Comparison of ENCODE assay signal across 34 cellular contexts in the genomic region with DNA sequence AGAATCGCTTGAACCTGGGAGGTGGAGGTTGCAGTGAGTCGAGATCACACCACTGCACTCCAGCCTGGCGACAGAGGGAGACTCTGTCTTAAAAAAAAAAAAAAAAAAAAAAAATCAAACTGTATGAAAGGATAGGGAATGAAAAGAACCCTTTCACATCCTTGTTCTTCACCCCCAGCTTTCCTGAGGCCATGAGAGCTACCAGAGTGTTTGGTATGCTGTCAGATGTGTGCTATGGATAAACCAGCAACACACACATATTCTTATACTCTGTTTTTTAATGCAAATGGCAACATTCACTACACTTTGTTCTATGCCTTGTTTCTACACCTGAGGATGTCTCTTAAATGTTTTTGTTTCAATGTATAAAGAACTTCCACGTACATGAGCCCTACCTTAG.
"Had no signal": no experiment of that assay in that cellular context is flagged by ENCODE, and none has a peak within 500 bp of the region (broad histone marks: within the 10 kb centered on the region; RNA-seq: fewer than 3 reads in every experiment).

No MANE protein-coding gene starts in this region.

- H3K4me3 Mint-ChIP-seq: activated B cell treated with CpG ODN at 0.5 μM for 24 hours; activated CD4-positive, alpha-beta memory T cell treated with anti-CD3 and anti-CD28 coated beads for 36 hours; activated CD4-positive, alpha-beta T cell treated with anti-CD3 and anti-CD28 coated beads, Interleukin-2, amount 10 ng/mL, durations not matched to agents 24 days and 14 days; activated CD8-positive, alpha-beta T cell treated with anti-CD3 and anti-CD28 coated beads for 36 hours; activated naive CD4-positive, alpha-beta T cell treated with anti-CD3 and anti-CD28 coated beads for 36 hours; activated naive CD8-positive, alpha-beta T cell treated with anti-CD3 and anti-CD28 coated beads for 36 hours; activated T-cell treated with anti-CD3 and anti-CD28 coated beads, Interleukin-2, amount 50 U/mL, for 4 hours; activated T-cell treated with anti-CD3 and anti-CD28 coated beads, Interleukin-2, amount 50 U/mL, for 72 hours; activated T-helper 1 cell treated with anti-CD3 and anti-CD28 coated beads, Interleukin-12 subunit alpha, Interleukin-12 subunit beta, Interleukin-2, Interleukin-4 antibody, amounts not matched to agents 30 ng/mL and 10 ng/mL and 1 ng/mL, durations not matched to agents 14 hours and 24 hours and 36 hours; activated T-helper 17 cell treated with anti-CD3 and anti-CD28 coated beads, Interleukin-2, amount 50 U/mL, for 72 hours; T-helper 1 cell treated with Interleukin-12 subunit alpha and Interleukin-12 subunit beta and Interleukin-4 antibody, amounts not matched to agents 30 μg/mL and 1 μg/mL, for 36 hours; T-helper 2 cell treated with Interferon-gamma antibody and Interleukin-4, amounts not matched to agents 5 μg/mL and 100 μg/mL, for 36 hours had no signal

- H3K9me3 ChIP-seq: adrenal gland, body of pancreas, breast epithelium had no signal

- H3K9me3 Mint-ChIP-seq: activated B cell treated with CpG ODN at 0.5 μM for 24 hours; activated CD4-positive, alpha-beta memory T cell treated with anti-CD3 and anti-CD28 coated beads for 36 hours; activated CD4-positive, alpha-beta T cell treated with anti-CD3 and anti-CD28 coated beads, Interleukin-2, amount 10 ng/mL, durations not matched to agents 24 days and 14 days; activated CD8-positive, alpha-beta T cell treated with anti-CD3 and anti-CD28 coated beads for 36 hours; activated naive CD4-positive, alpha-beta T cell treated with anti-CD3 and anti-CD28 coated beads for 36 hours; activated naive CD4-positive, alpha-beta T cell treated with anti-CD3 and anti-CD28 coated beads, Interleukin-2, amount 50 U/mL, for 72 hours; activated T-cell treated with anti-CD3 and anti-CD28 coated beads, Interleukin-2, amount 50 U/mL, for 4 hours; activated T-cell treated with anti-CD3 and anti-CD28 coated beads, Interleukin-2, amount 50 U/mL, for 72 hours; activated T-helper 1 cell treated with anti-CD3 and anti-CD28 coated beads, Interleukin-12 subunit alpha, Interleukin-12 subunit beta, Interleukin-2, Interleukin-4 antibody, amounts not matched to agents 30 ng/mL and 10 ng/mL and 1 ng/mL, durations not matched to agents 14 hours and 24 hours and 36 hours; activated T-helper 17 cell treated with anti-CD3 and anti-CD28 coated beads, Interleukin-2, amount 50 U/mL, for 72 hours; T-helper 1 cell treated with Interleukin-12 subunit alpha and Interleukin-12 subunit beta and Interleukin-4 antibody, amounts not matched to agents 30 μg/mL and 1 μg/mL, for 36 hours; T-helper 2 cell treated with Interferon-gamma antibody and Interleukin-4, amounts not matched to agents 5 μg/mL and 100 μg/mL, for 36 hours had no signal

- H3K36me3 Mint-ChIP-seq: activated CD4-positive, alpha-beta memory T cell treated with anti-CD3 and anti-CD28 coated beads for 36 hours; activated naive CD4-positive, alpha-beta T cell treated with anti-CD3 and anti-CD28 coated beads, Interleukin-2, amount 50 U/mL, for 72 hours; activated naive CD8-positive, alpha-beta T cell treated with anti-CD3 and anti-CD28 coated beads for 36 hours had no signal

- H3K4me3 ChIP-seq: adrenal gland, body of pancreas, breast epithelium had no signal

- H3K36me3 ChIP-seq: adrenal gland, brain microvascular endothelial cell, breast epithelium had no signal

- H3K27me3 ChIP-seq: body of pancreas, brain microvascular endothelial cell, breast epithelium had no signal

- H3K4me1 ChIP-seq: adrenal gland, body of pancreas, breast epithelium had no signal

- H3K27ac ChIP-seq: adrenal gland, body of pancreas, brain microvascular endothelial cell, breast epithelium, VCaP had no signal

- H3K27ac Mint-ChIP-seq: activated B cell treated with CpG ODN at 0.5 μM for 24 hours; activated CD4-positive, alpha-beta memory T cell treated with anti-CD3 and anti-CD28 coated beads for 36 hours; activated CD4-positive, alpha-beta T cell treated with anti-CD3 and anti-CD28 coated beads, Interleukin-2, amount 10 ng/mL, durations not matched to agents 24 days and 14 days; activated CD8-positive, alpha-beta T cell treated with anti-CD3 and anti-CD28 coated beads for 36 hours; activated naive CD4-positive, alpha-beta T cell treated with anti-CD3 and anti-CD28 coated beads for 36 hours; activated naive CD4-positive, alpha-beta T cell treated with anti-CD3 and anti-CD28 coated beads, Interleukin-2, amount 50 U/mL, for 72 hours; activated naive CD8-positive, alpha-beta T cell treated with anti-CD3 and anti-CD28 coated beads for 36 hours; activated T-cell treated with anti-CD3 and anti-CD28 coated beads, Interleukin-2, amount 50 U/mL, for 72 hours; activated T-helper 1 cell treated with anti-CD3 and anti-CD28 coated beads, Interleukin-12 subunit alpha, Interleukin-12 subunit beta, Interleukin-2, Interleukin-4 antibody, amounts not matched to agents 30 ng/mL and 10 ng/mL and 1 ng/mL, durations not matched to agents 14 hours and 24 hours and 36 hours; activated T-helper 17 cell treated with anti-CD3 and anti-CD28 coated beads, Interleukin-2, amount 50 U/mL, for 72 hours; T-helper 1 cell treated with Interleukin-12 subunit alpha and Interleukin-12 subunit beta and Interleukin-4 antibody, amounts not matched to agents 30 μg/mL and 1 μg/mL, for 36 hours; T-helper 2 cell treated with Interferon-gamma antibody and Interleukin-4, amounts not matched to agents 5 μg/mL and 100 μg/mL, for 36 hours had no signal

- DNase-seq: activated B cell treated with CpG ODN at 0.5 μM for 24 hours; activated CD4-positive, alpha-beta memory T cell treated with anti-CD3 and anti-CD28 coated beads for 36 hours; activated CD4-positive, alpha-beta T cell treated with anti-CD3 and anti-CD28 coated beads for 4 hours; activated CD4-positive, alpha-beta T cell treated with anti-CD3 and anti-CD28 coated beads, Interleukin-2, amount 10 ng/mL, durations not matched to agents 24 days and 14 days; activated CD4-positive, alpha-beta T cell treated with anti-CD3 and anti-CD28 coated beads, Interleukin-2, amount 50 U/mL, for 1 hour; activated CD4-positive, alpha-beta T cell treated with anti-CD3 and anti-CD28 coated beads, Interleukin-2, amount 50 U/mL, for 4 hours; activated CD4-positive, CD25-positive, alpha-beta regulatory T cell treated with anti-CD3 and anti-CD28 coated beads, Interleukin-2, amount 50 U/mL, for 72 hours; activated CD8-positive, alpha-beta memory T cell treated with anti-CD3 and anti-CD28 coated beads, Interleukin-2, amount 50 U/mL, for 4 hours; activated CD8-positive, alpha-beta T cell treated with anti-CD3 and anti-CD28 coated beads for 36 hours; activated effector memory CD4-positive, alpha-beta T cell treated with anti-CD3 and anti-CD28 coated beads, Interleukin-2, amount 50 U/mL, for 16 hours; activated gamma-delta T cell treated with Interleukin-2 at 50 U/mL for 16 hours; activated naive CD4-positive, alpha-beta T cell; activated naive CD4-positive, alpha-beta T cell treated with anti-CD3 and anti-CD28 coated beads for 36 hours; activated naive CD4-positive, alpha-beta T cell treated with anti-CD3 and anti-CD28 coated beads, Interleukin-2, amount 50 U/mL, for 16 hours; activated naive CD8-positive, alpha-beta T cell treated with anti-CD3 and anti-CD28 coated beads for 36 hours; activated T-cell treated with anti-CD3 and anti-CD28 coated beads for 4 hours; activated T-cell treated with anti-CD3 and anti-CD28 coated beads, Interleukin-2, amount 50 U/mL, for 1 hour; activated T-cell treated with anti-CD3 and anti-CD28 coated beads, Interleukin-2, amount 50 U/mL, for 4 hours; activated T-cell treated with anti-CD3 and anti-CD28 coated beads, Interleukin-2, amount 50 U/mL, for 72 hours; adrenal gland; amniotic stem cell; aorta; body of pancreas; brain microvascular endothelial cell; central memory CD4-positive, alpha-beta T cell; T-helper 2 cell; T-helper 9 cell had no signal

- H3K4me1 Mint-ChIP-seq: activated B cell treated with CpG ODN at 0.5 μM for 24 hours; activated CD4-positive, alpha-beta T cell treated with anti-CD3 and anti-CD28 coated beads, Interleukin-2, amount 10 ng/mL, durations not matched to agents 24 days and 14 days; activated naive CD8-positive, alpha-beta T cell treated with anti-CD3 and anti-CD28 coated beads for 36 hours; activated T-helper 17 cell treated with anti-CD3 and anti-CD28 coated beads, Interleukin-2, amount 50 U/mL, for 72 hours had no signal

- ATAC-seq: activated CD8-positive, alpha-beta T cell treated with anti-CD3 and anti-CD28 coated beads for 36 hours; activated naive CD4-positive, alpha-beta T cell treated with anti-CD3 and anti-CD28 coated beads, Interleukin-2, amount 50 U/mL, for 72 hours; activated T-cell treated with anti-CD3 and anti-CD28 coated beads, Interleukin-2, amount 50 U/mL, for 4 hours; activated T-cell treated with anti-CD3 and anti-CD28 coated beads, Interleukin-2, amount 50 U/mL, for 72 hours; activated T-helper 17 cell treated with anti-CD3 and anti-CD28 coated beads, Interleukin-2, amount 50 U/mL, for 72 hours; body of pancreas had no signal
